In the genomic region with DNA sequence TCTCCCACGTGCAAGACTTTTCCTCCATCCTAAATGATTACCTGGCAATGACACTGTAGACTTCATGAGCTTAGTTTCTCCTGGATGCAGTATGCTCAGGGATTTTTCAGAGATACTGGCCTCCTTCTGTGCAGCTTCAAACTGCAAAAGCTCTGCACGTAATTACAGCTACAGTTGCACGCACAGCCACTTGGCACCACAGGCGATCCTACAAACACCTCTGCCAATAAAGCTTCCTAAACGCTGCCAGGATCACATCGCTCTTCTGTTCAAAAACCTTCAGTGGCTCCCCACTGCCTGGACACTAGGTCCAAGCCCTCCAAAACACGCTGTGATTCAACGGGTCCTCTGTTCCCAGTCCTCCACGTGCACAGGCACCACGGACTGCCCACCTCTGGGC, we compare ENCODE assay signal across 20 cellular contexts. TPM values are rescaled to one million over a fixed set of nuclear protein-coding genes. Genes with fewer than 3 reads are reported as not detected.
DNase-seq lines count a peak whose midpoint lies in the region; ATAC-seq and TF ChIP-seq lines count a peak whose summit lies in the region.
"Had no signal": no experiment of that assay in that cellular context is flagged by ENCODE, and none has a peak within 500 bp of the region (broad histone marks: within the 10 kb centered on the region; RNA-seq: fewer than 3 reads in every experiment).

No MANE protein-coding gene starts in this region.

- H3K4me1 ChIP-seq in neuronal stem cell (ENCODE audit: control insufficient read depth in 2 of 2, insufficient read depth in 1 of 2, low read depth in 1 of 2, low read length in 2 of 2) (peaks cover 0 to 3% of the 10 kb centered on the region in 2 donors), upper lobe of right lung (no peaks in the 10 kb centered on the region), PC-3 (ENCODE audit: insufficient read depth, low read length) (no peaks in the 10 kb centered on the region)
- H3K4me1 ChIP-seq: A549, BE2C had no signal

- CTCF ChIA-PET in activated naive CD4-positive, alpha-beta T cell treated with anti-CD3 and anti-CD28 coated beads for 36 hours (lab: Charles Lee) = no interaction called here
- CTCF ChIA-PET in PC-3 (lab: Charles Lee) = no interaction called here

- no peak overlapping the region for H4K91ac ChIP-seq in neuronal stem cell (ENCODE audit: low read depth, low read length, poor library complexity)

- H3K18ac ChIP-seq in neuronal stem cell (ENCODE audit: low read length) = peak overlapping the region; percentile 6

- H2BK15ac ChIP-seq in neuronal stem cell (ENCODE audit: low read length) = no peak overlapping the region

- intact Hi-C loops in activated naive CD4-positive, alpha-beta T cell treated with anti-CD3 and anti-CD28 coated beads for 36 hours (cut with micrococcal nuclease) = no loop called here
- intact Hi-C loops in activated T-helper 1 cell treated with anti-CD3 and anti-CD28 coated beads, Interleukin-12 subunit alpha, Interleukin-12 subunit beta, Interleukin-2, Interleukin-4 antibody, amounts not matched to agents 30 ng/mL and 10 ng/mL and 1 ng/mL, durations not matched to agents 14 hours and 24 hours and 36 hours (cut with micrococcal nuclease) = no loop called here
- intact Hi-C loops in upper lobe of right lung (cut with DNase I) (no loop called here), PC-3 (cut with micrococcal nuclease) (no loop called here)

- no peaks in the 10 kb centered on the region for H4K20me1 ChIP-seq in PC-3 (ENCODE audit: low read length)

- no peak overlapping the region for H2BK120ac ChIP-seq in neuronal stem cell (ENCODE audit: low read depth, low read length)

- H3K9ac ChIP-seq in neuronal stem cell (ENCODE audit: low read depth, low read length, poor library complexity) = peak overlapping the region; percentile 35
- no peak overlapping the region for H3K9ac ChIP-seq in PC-3 (ENCODE audit: low read length)

- BruUV-seq in PC-3 (replicated peaks; lab: Mats Ljungman, UMichigan) = no TSS peak

- peaks cover 1% of the 10 kb centered on the region for H3K79me1 ChIP-seq in neuronal stem cell (ENCODE audit: low read depth, low read length)

- peak overlapping the region; percentile 19 to 67 for H3K27ac Mint-ChIP-seq in activated naive CD4-positive, alpha-beta T cell treated with anti-CD3 and anti-CD28 coated beads, Interleukin-2, amount 50 U/mL, for 72 hours
- H3K27ac Mint-ChIP-seq in activated naive CD4-positive, alpha-beta T cell treated with anti-CD3 and anti-CD28 coated beads for 36 hours = no peak overlapping the region
- peak overlapping the region; percentile 38 for H3K27ac Mint-ChIP-seq in activated T-helper 1 cell treated with anti-CD3 and anti-CD28 coated beads, Interleukin-12 subunit alpha, Interleukin-12 subunit beta, Interleukin-2, Interleukin-4 antibody, amounts not matched to agents 30 ng/mL and 10 ng/mL and 1 ng/mL, durations not matched to agents 14 hours and 24 hours and 36 hours
- peak overlapping the region; percentile 82 for H3K27ac Mint-ChIP-seq in stimulated activated naive B cell treated with anti-CD40 and anti-IgM and Interleukin-4, amounts not matched to agents 10 μg/mL and 1 μg/mL and 100 μg/mL, for 72 hours
- H3K27ac Mint-ChIP-seq: IgD-negative memory B cell had no signal

- no peak overlapping the region for H2AFZ ChIP-seq in neuronal stem cell (ENCODE audit: low read length)
- no peak overlapping the region for H2AFZ ChIP-seq in PC-3 (ENCODE audit: low read length)

- DNase-seq in activated naive CD4-positive, alpha-beta T cell treated with anti-CD3 and anti-CD28 coated beads, Interleukin-2, amount 50 U/mL, for 72 hours (ENCODE audit: low spot score in 2 of 2) = no peak
- no peak for DNase-seq in activated naive CD4-positive, alpha-beta T cell treated with anti-CD3 and anti-CD28 coated beads for 36 hours
- DNase-seq in activated T-helper 1 cell treated with anti-CD3 and anti-CD28 coated beads, Interleukin-12 subunit alpha, Interleukin-12 subunit beta, Interleukin-2, Interleukin-4 antibody, amounts not matched to agents 30 ng/mL and 10 ng/mL and 1 ng/mL, durations not matched to agents 14 hours and 24 hours and 36 hours (ENCODE audit: low spot score) = no peak
- DNase-seq in neuronal stem cell (ENCODE audit: low spot score) (no peak), upper lobe of right lung (no peak), SKM-1 (lab: John Stamatoyannopoulos, UW; ENCODE audit: unreplicated experiment) (no peak), PC-3 (no peak)
- DNase-seq in stimulated activated naive B cell treated with anti-CD40 and anti-IgM and Interleukin-4, amounts not matched to agents 10 μg/mL and 1 μg/mL and 100 μg/mL, for 72 hours = no peak
- DNase-seq: BE2C, EL, H7, Karpas-422, NCI-H1417, NCI-H1694 treated with DMSO at 0.1 percent for 48 hours, NCI-H2081 treated with DMSO at 0.1 percent for 48 hours, NCI-H2171 treated with DMSO at 0.1 percent for 48 hours, NCI-H526, Right ventricle myocardium superior had no signal

- no peak overlapping the region for H3K14ac ChIP-seq in neuronal stem cell (ENCODE audit: low read length)

- no peak overlapping the region for H4K8ac ChIP-seq in neuronal stem cell (ENCODE audit: low read depth, low read length)

- no peaks in the 10 kb centered on the region for H3K79me2 ChIP-seq in PC-3 (ENCODE audit: low read length)

- H3K9me3 ChIP-seq in neuronal stem cell (replicated peaks in 1 of 2; ENCODE audit: control insufficient read depth in 2 of 2, insufficient read depth in 1 of 2, low read depth in 1 of 2, low read length in 2 of 2) (peaks cover 1 to 8% of the 10 kb centered on the region in 2 donors), upper lobe of right lung (no peaks in the 10 kb centered on the region), PC-3 (ENCODE audit: low read length) (no peaks in the 10 kb centered on the region)
- H3K9me3 ChIP-seq: A549, BE2C had no signal

- H3K36me3 ChIP-seq in neuronal stem cell (replicated peaks in 1 of 2; ENCODE audit: control insufficient read depth in 2 of 2, insufficient read depth in 2 of 2, low read length in 2 of 2) = peaks cover 56 to 85% of the 10 kb centered on the region in 2 donors
- no peaks in the 10 kb centered on the region for H3K36me3 ChIP-seq in upper lobe of right lung
- H3K36me3 ChIP-seq in PC-3 (ENCODE audit: low read depth, low read length) = peaks cover 16% of the 10 kb centered on the region; the same call in 1 of the 2 replicates
- H3K36me3 ChIP-seq: BE2C had no signal

- H3K4me3 ChIP-seq in neuronal stem cell (ENCODE audit: low read length in 2 of 2) = no peak overlapping the region
- no peak overlapping the region for H3K4me3 ChIP-seq in upper lobe of right lung
- no peak overlapping the region for H3K4me3 ChIP-seq in PC-3 (ENCODE audit: low read length)
- H3K4me3 ChIP-seq: A549 had no signal

- no peaks in the 10 kb centered on the region for H3K4me1 Mint-ChIP-seq in activated naive CD4-positive, alpha-beta T cell treated with anti-CD3 and anti-CD28 coated beads for 36 hours (ENCODE audit: low read depth)
- H3K4me1 Mint-ChIP-seq in activated T-helper 1 cell treated with anti-CD3 and anti-CD28 coated beads, Interleukin-12 subunit alpha, Interleukin-12 subunit beta, Interleukin-2, Interleukin-4 antibody, amounts not matched to agents 30 ng/mL and 10 ng/mL and 1 ng/mL, durations not matched to agents 14 hours and 24 hours and 36 hours (ENCODE audit: low read depth) = no peaks in the 10 kb centered on the region
- H3K4me1 Mint-ChIP-seq in stimulated activated naive B cell treated with anti-CD40 and anti-IgM and Interleukin-4, amounts not matched to agents 10 μg/mL and 1 μg/mL and 100 μg/mL, for 72 hours = peaks cover 0 to 4% of the 10 kb centered on the region in 2 donors

- H3F3A ChIP-seq in PC-3 (ENCODE audit: low read length, unreplicated experiment) = no peaks in the 10 kb centered on the region

- H3K9me3 Mint-ChIP-seq in activated naive CD4-positive, alpha-beta T cell treated with anti-CD3 and anti-CD28 coated beads, Interleukin-2, amount 50 U/mL, for 72 hours = no peaks in the 10 kb centered on the region
- no peaks in the 10 kb centered on the region for H3K9me3 Mint-ChIP-seq in activated naive CD4-positive, alpha-beta T cell treated with anti-CD3 and anti-CD28 coated beads for 36 hours
- H3K9me3 Mint-ChIP-seq in activated T-helper 1 cell treated with anti-CD3 and anti-CD28 coated beads, Interleukin-12 subunit alpha, Interleukin-12 subunit beta, Interleukin-2, Interleukin-4 antibody, amounts not matched to agents 30 ng/mL and 10 ng/mL and 1 ng/mL, durations not matched to agents 14 hours and 24 hours and 36 hours = no peaks in the 10 kb centered on the region
- no peaks in the 10 kb centered on the region for H3K9me3 Mint-ChIP-seq in stimulated activated naive B cell treated with anti-CD40 and anti-IgM and Interleukin-4, amounts not matched to agents 10 μg/mL and 1 μg/mL and 100 μg/mL, for 72 hours
- H3K9me3 Mint-ChIP-seq: IgD-negative memory B cell had no signal

- H2AK5ac ChIP-seq in neuronal stem cell (ENCODE audit: low read depth, low read length) = no peak overlapping the region

- no peak overlapping the region for H2BK5ac ChIP-seq in neuronal stem cell (ENCODE audit: low read length)

- H3K27ac ChIP-seq in neuronal stem cell (replicated peaks; ENCODE audit: low read length) = no peak overlapping the region
- H3K27ac ChIP-seq in upper lobe of right lung = no peak overlapping the region
- H3K27ac ChIP-seq in PC-3 (ENCODE audit: low read length) = no peak overlapping the region
- H3K27ac ChIP-seq: A549 had no signal

- no peak overlapping the region for H3K4me3 Mint-ChIP-seq in activated naive CD4-positive, alpha-beta T cell treated with anti-CD3 and anti-CD28 coated beads for 36 hours
- H3K4me3 Mint-ChIP-seq in activated T-helper 1 cell treated with anti-CD3 and anti-CD28 coated beads, Interleukin-12 subunit alpha, Interleukin-12 subunit beta, Interleukin-2, Interleukin-4 antibody, amounts not matched to agents 30 ng/mL and 10 ng/mL and 1 ng/mL, durations not matched to agents 14 hours and 24 hours and 36 hours = no peak overlapping the region
- H3K4me3 Mint-ChIP-seq in stimulated activated naive B cell treated with anti-CD40 and anti-IgM and Interleukin-4, amounts not matched to agents 10 μg/mL and 1 μg/mL and 100 μg/mL, for 72 hours = no peak overlapping the region
- H3K4me3 Mint-ChIP-seq: IgD-negative memory B cell had no signal

- H3K9me2 ChIP-seq in PC-3 (replicated peaks; ENCODE audit: low read length) = no peaks in the 10 kb centered on the region

- no peaks in the 10 kb centered on the region for H3K27me3 ChIP-seq in neuronal stem cell (ENCODE audit: control insufficient read depth in 3 of 3, insufficient read depth in 3 of 3, low read depth in 1 of 3, low read length in 3 of 3)
- H3K27me3 ChIP-seq in upper lobe of right lung = no peaks in the 10 kb centered on the region
- no peaks in the 10 kb centered on the region for H3K27me3 ChIP-seq in PC-3 (ENCODE audit: low read length)
- H3K27me3 ChIP-seq: BE2C had no signal

- peaks cover 16 to 30% of the 10 kb centered on the region in 2 donors for H3K36me3 Mint-ChIP-seq in activated naive CD4-positive, alpha-beta T cell treated with anti-CD3 and anti-CD28 coated beads, Interleukin-2, amount 50 U/mL, for 72 hours
- H3K36me3 Mint-ChIP-seq in activated naive CD4-positive, alpha-beta T cell treated with anti-CD3 and anti-CD28 coated beads for 36 hours (ENCODE audit: low read depth) = peaks cover 41% of the 10 kb centered on the region
- peaks cover 35% of the 10 kb centered on the region for H3K36me3 Mint-ChIP-seq in activated T-helper 1 cell treated with anti-CD3 and anti-CD28 coated beads, Interleukin-12 subunit alpha, Interleukin-12 subunit beta, Interleukin-2, Interleukin-4 antibody, amounts not matched to agents 30 ng/mL and 10 ng/mL and 1 ng/mL, durations not matched to agents 14 hours and 24 hours and 36 hours (ENCODE audit: low read depth)
- H3K36me3 Mint-ChIP-seq in stimulated activated naive B cell treated with anti-CD40 and anti-IgM and Interleukin-4, amounts not matched to agents 10 μg/mL and 1 μg/mL and 100 μg/mL, for 72 hours = peaks cover 44 to 56% of the 10 kb centered on the region in 2 donors

- TF ChIP-seq CTCF in upper lobe of right lung (IDR thresholded peaks at IDR 0.05) = no peak
- no peak for TF ChIP-seq CTCF in PC-3 (conservative IDR thresholded peaks at IDR 0.05; ENCODE audit: low read depth, low read length)

- no peak overlapping the region for H2BK12ac ChIP-seq in neuronal stem cell (ENCODE audit: low read length)

- H3K4me2 ChIP-seq in neuronal stem cell (ENCODE audit: insufficient read depth, low read length, poor library complexity, severe bottlenecking) (no peak overlapping the region), PC-3 (ENCODE audit: low read length) (no peak overlapping the region)
- H3K4me2 ChIP-seq: A549 had no signal

- no CpG with 5 or more reads among the region's 10 CpGs for WGBS in neuronal stem cell (ENCODE audit: extremely low coverage in 2 of 2, insufficient read length in 2 of 2, insufficient replicate concordance in 1 of 2), 2 donors

- no peak overlapping the region for H3K4ac ChIP-seq in neuronal stem cell (ENCODE audit: low read length)

- ATAC-seq in activated naive CD4-positive, alpha-beta T cell treated with anti-CD3 and anti-CD28 coated beads, Interleukin-2, amount 50 U/mL, for 72 hours = no peak
- ATAC-seq in stimulated activated naive B cell treated with anti-CD40 and anti-IgM and Interleukin-4, amounts not matched to agents 10 μg/mL and 1 μg/mL and 100 μg/mL, for 72 hours (replicated peaks) = no peak
- no peak for ATAC-seq in upper lobe of right lung
- ATAC-seq in PC-3 = no peak
- ATAC-seq: A549 had no signal

- POLR2A ChIA-PET in PC-3 (lab: Charles Lee; ENCODE audit: unreplicated experiment) = no interaction called here

- H3K27me3 Mint-ChIP-seq in activated naive CD4-positive, alpha-beta T cell treated with anti-CD3 and anti-CD28 coated beads for 36 hours (ENCODE audit: low read depth) = no peaks in the 10 kb centered on the region
- H3K27me3 Mint-ChIP-seq in activated T-helper 1 cell treated with anti-CD3 and anti-CD28 coated beads, Interleukin-12 subunit alpha, Interleukin-12 subunit beta, Interleukin-2, Interleukin-4 antibody, amounts not matched to agents 30 ng/mL and 10 ng/mL and 1 ng/mL, durations not matched to agents 14 hours and 24 hours and 36 hours (ENCODE audit: insufficient read depth) = no peaks in the 10 kb centered on the region
- no peaks in the 10 kb centered on the region for H3K27me3 Mint-ChIP-seq in stimulated activated naive B cell treated with anti-CD40 and anti-IgM and Interleukin-4, amounts not matched to agents 10 μg/mL and 1 μg/mL and 100 μg/mL, for 72 hours
- H3K27me3 Mint-ChIP-seq: IgD-negative memory B cell had no signal

- H3K23ac ChIP-seq in neuronal stem cell (ENCODE audit: low read depth, low read length, poor library complexity) = no peak overlapping the region

RNA-seq across cellular contexts. Expression of gene NUP210, which starts 49.5 kb away (rescaled TPM):
- total RNA-seq in activated naive CD4-positive, alpha-beta T cell treated with anti-CD3 and anti-CD28 coated beads, Interleukin-2, amount 50 U/mL, for 72 hours = 100 to 1,000 TPM; 116 to 147 TPM
- total RNA-seq in activated naive CD4-positive, alpha-beta T cell treated with anti-CD3 and anti-CD28 coated beads for 36 hours = 100 to 1,000 TPM; 148 TPM
- total RNA-seq in activated T-helper 1 cell treated with anti-CD3 and anti-CD28 coated beads, Interleukin-12 subunit alpha, Interleukin-12 subunit beta, Interleukin-2, Interleukin-4 antibody, amounts not matched to agents 30 ng/mL and 10 ng/mL and 1 ng/mL, durations not matched to agents 14 hours and 24 hours and 36 hours = 149 and 152 TPM in 2 replicates
- polyA plus RNA-seq in neuronal stem cell (2013, experiment 1 of 2) = 35.4 TPM
- 35.8 TPM for polyA plus RNA-seq in neuronal stem cell (2013, experiment 2 of 2)
- 19.8 TPM for total RNA-seq in upper lobe of right lung
- total RNA-seq in PC-3 (2014; rRNA removed) = 64.0 and 75.3 TPM in 2 replicates
